Comparison of ENCODE assay signal across 19 cellular contexts in genomic region chr5:142521706-142522105, GRCh38.
"Had no signal": no experiment of that assay in that cellular context is flagged by ENCODE, and none has a peak within 500 bp of the region (broad histone marks: within the 10 kb centered on the region; RNA-seq: fewer than 3 reads in every experiment).

No MANE protein-coding gene starts in this region.

- H3K27ac Mint-ChIP-seq: activated CD4-positive, alpha-beta T cell treated with anti-CD3 and anti-CD28 coated beads, Interleukin-2, amount 10 ng/mL, durations not matched to agents 7 days and 5 days; activated naive CD8-positive, alpha-beta T cell treated with anti-CD3 and anti-CD28 coated beads, Interleukin-2, amount 10 ng/mL, durations not matched to agents 7 days and 5 days; activated T-helper 1 cell treated with anti-CD3 and anti-CD28 coated beads, Interleukin-12 subunit alpha, Interleukin-12 subunit beta, Interleukin-2, Interleukin-4 antibody, amounts not matched to agents 30 ng/mL and 10 ng/mL and 1 ng/mL, durations not matched to agents 14 hours and 24 hours and 36 hours; T-helper 2 cell treated with Interferon-gamma antibody and Interleukin-4, amounts not matched to agents 5 μg/mL and 100 μg/mL, for 36 hours had no signal

- H3K4me3 Mint-ChIP-seq: activated CD4-positive, alpha-beta T cell treated with anti-CD3 and anti-CD28 coated beads, Interleukin-2, amount 10 ng/mL, durations not matched to agents 7 days and 5 days; activated naive CD8-positive, alpha-beta T cell treated with anti-CD3 and anti-CD28 coated beads, Interleukin-2, amount 10 ng/mL, durations not matched to agents 7 days and 5 days; activated T-helper 1 cell treated with anti-CD3 and anti-CD28 coated beads, Interleukin-12 subunit alpha, Interleukin-12 subunit beta, Interleukin-2, Interleukin-4 antibody, amounts not matched to agents 30 ng/mL and 10 ng/mL and 1 ng/mL, durations not matched to agents 14 hours and 24 hours and 36 hours; neural crest cell; T-helper 2 cell treated with Interferon-gamma antibody and Interleukin-4, amounts not matched to agents 5 μg/mL and 100 μg/mL, for 36 hours had no signal

- H3K4me3 ChIP-seq: esophagus muscularis mucosa, ovary, skin epidermis had no signal

- H3K27me3 ChIP-seq: esophagus muscularis mucosa, ovary had no signal

- H3K27ac ChIP-seq: esophagus muscularis mucosa, ovary, skin epidermis had no signal

- H3K36me3 ChIP-seq: esophagus muscularis mucosa, ovary had no signal

- H3K4me1 Mint-ChIP-seq: activated CD4-positive, alpha-beta T cell treated with anti-CD3 and anti-CD28 coated beads, Interleukin-2, amount 10 ng/mL, durations not matched to agents 7 days and 5 days; activated naive CD8-positive, alpha-beta T cell treated with anti-CD3 and anti-CD28 coated beads, Interleukin-2, amount 10 ng/mL, durations not matched to agents 7 days and 5 days had no signal

- DNase-seq: activated CD4-positive, alpha-beta T cell treated with anti-CD3 and anti-CD28 coated beads, Interleukin-2, amount 10 ng/mL, durations not matched to agents 7 days and 5 days; activated CD4-positive, CD25-positive, alpha-beta regulatory T cell; activated CD8-positive, alpha-beta memory T cell treated with anti-CD3 and anti-CD28 coated beads, Interleukin-2, amount 50 U/mL, for 48 hours; activated naive CD4-positive, alpha-beta T cell; activated naive CD8-positive, alpha-beta T cell treated with anti-CD3 and anti-CD28 coated beads, Interleukin-2, amount 10 ng/mL, durations not matched to agents 7 days and 5 days; anterior cingulate cortex; cortex of kidney; effector CD4-positive, alpha-beta T cell; hippocampal formation; ovary; stimulated activated CD4-positive, alpha-beta T cell treated with anti-CD3 and anti-CD28 coated beads, Interleukin-4, amount 100 ng/mL, for 24 hours; stimulated activated naive CD4-positive, alpha-beta T cell treated with Interleukin-2 at 50 U/mL for 16 hours; substantia nigra; SW 1271 had no signal

- H3K9me3 Mint-ChIP-seq: T-helper 2 cell treated with Interferon-gamma antibody and Interleukin-4, amounts not matched to agents 5 μg/mL and 100 μg/mL, for 36 hours had no signal

- H3K4me1 ChIP-seq: esophagus muscularis mucosa had no signal

- H3K36me3 Mint-ChIP-seq: activated naive CD8-positive, alpha-beta T cell treated with anti-CD3 and anti-CD28 coated beads, Interleukin-2, amount 10 ng/mL, durations not matched to agents 7 days and 5 days had no signal
